Comparison of ENCODE assay signal across 9 cellular contexts in the genomic region with DNA sequence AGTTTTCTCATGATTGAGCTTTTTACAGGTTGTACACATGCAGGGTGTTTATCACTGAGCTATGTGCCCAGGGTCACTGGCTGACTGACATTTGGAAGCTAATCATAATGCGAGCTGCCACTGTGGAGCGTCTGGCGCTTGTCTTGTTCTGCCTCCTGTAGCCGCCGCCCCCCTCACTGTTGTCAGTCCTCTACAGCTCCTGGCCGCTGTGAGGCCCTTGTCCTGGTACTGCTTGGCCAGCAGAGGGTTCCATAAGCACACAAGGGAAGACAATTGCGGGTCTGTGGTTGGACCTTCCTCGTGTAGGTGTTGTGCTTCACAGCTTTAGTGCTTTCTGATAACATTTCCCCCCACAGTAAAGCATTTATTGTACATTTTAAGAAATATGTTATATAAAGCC.
DNase-seq lines count a peak whose midpoint lies in the region; ATAC-seq and TF ChIP-seq lines count a peak whose summit lies in the region.
"Had no signal": no experiment of that assay in that cellular context is flagged by ENCODE, and none has a peak within 500 bp of the region (broad histone marks: within the 10 kb centered on the region; RNA-seq: fewer than 3 reads in every experiment).

No MANE protein-coding gene starts in this region.

- no peak overlapping the region for H3K4me3 Mint-ChIP-seq in endothelial cell (ENCODE audit: unreplicated experiment)
- H3K4me3 Mint-ChIP-seq: activated naive CD8-positive, alpha-beta T cell treated with anti-CD3 and anti-CD28 coated beads, Interleukin-2, amount 10 ng/mL, durations not matched to agents 7 days and 5 days had no signal

- peaks cover 15% of the 10 kb centered on the region for H3K36me3 Mint-ChIP-seq in endothelial cell (ENCODE audit: low read depth, unreplicated experiment)

- H3K9me3 Mint-ChIP-seq in endothelial cell (ENCODE audit: unreplicated experiment) = no peaks in the 10 kb centered on the region
- H3K9me3 Mint-ChIP-seq: activated naive CD8-positive, alpha-beta T cell treated with anti-CD3 and anti-CD28 coated beads, Interleukin-2, amount 10 ng/mL, durations not matched to agents 7 days and 5 days had no signal

- no peak for ATAC-seq in HG03457 (IDR thresholded peaks at IDR 0.05; ENCODE audit: unreplicated experiment)

- no peak for TF ChIP-seq CTCF in endothelial cell (IDR thresholded peaks at IDR 0.05; ENCODE audit: unreplicated experiment)

- no peaks in the 10 kb centered on the region for H3K4me1 Mint-ChIP-seq in endothelial cell (ENCODE audit: unreplicated experiment)
- H3K4me1 Mint-ChIP-seq: activated naive CD8-positive, alpha-beta T cell treated with anti-CD3 and anti-CD28 coated beads, Interleukin-2, amount 10 ng/mL, durations not matched to agents 7 days and 5 days had no signal

- no peak overlapping the region for H3K27ac Mint-ChIP-seq in endothelial cell (ENCODE audit: unreplicated experiment)
- H3K27ac Mint-ChIP-seq: activated naive CD8-positive, alpha-beta T cell treated with anti-CD3 and anti-CD28 coated beads, Interleukin-2, amount 10 ng/mL, durations not matched to agents 7 days and 5 days had no signal

- DNase-seq in D341Med (ENCODE audit: low spot score) = peak; percentile 89
- peak; percentile 33 to 71 for DNase-seq in NCI-H526 (lab: John Stamatoyannopoulos, UW)
- DNase-seq in endothelial cell (ENCODE audit: low spot score) = peak; percentile 75
- DNase-seq in midbrain (lab: John Stamatoyannopoulos, UW) = peak; percentile 48
- no peak for DNase-seq in activated CD4-positive, alpha-beta T cell treated with anti-CD3 and anti-CD28 coated beads, Interleukin-2, amount 50 U/mL, for 1 hour
- no peak for DNase-seq in stimulated activated CD4-positive, alpha-beta T cell treated with anti-CD3 and anti-CD28 coated beads, Interleukin-4, amount 100 ng/mL, for 4 hours
- DNase-seq in activated T-cell treated with anti-CD3 and anti-CD28 coated beads, Interleukin-2, amount 50 U/mL, for 48 hours = no peak
- DNase-seq: activated naive CD8-positive, alpha-beta T cell treated with anti-CD3 and anti-CD28 coated beads, Interleukin-2, amount 10 ng/mL, durations not matched to agents 7 days and 5 days had no signal

- H3K27me3 Mint-ChIP-seq in endothelial cell (ENCODE audit: unreplicated experiment) = no peaks in the 10 kb centered on the region
- H3K27me3 Mint-ChIP-seq: activated naive CD8-positive, alpha-beta T cell treated with anti-CD3 and anti-CD28 coated beads, Interleukin-2, amount 10 ng/mL, durations not matched to agents 7 days and 5 days had no signal

Comparison
In these comparisons a context has a peak if more than half of its experiments do, and no peak if none do; other contexts are left out.
1. DNase-seq: peak in D341Med (single experiment), NCI-H526 (2 of 2), endothelial cell (single experiment) and midbrain (single experiment); none in activated CD4-positive, alpha-beta T cell treated with anti-CD3 and anti-CD28 coated beads, Interleukin-2, amount 50 U/mL, for 1 hour (single experiment), stimulated activated CD4-positive, alpha-beta T cell treated with anti-CD3 and anti-CD28 coated beads, Interleukin-4, amount 100 ng/mL, for 4 hours (0 of 2) and activated T-cell treated with anti-CD3 and anti-CD28 coated beads, Interleukin-2, amount 50 U/mL, for 48 hours (0 of 2).